ENCODE assay signal across 1 cellular context in genomic region chr10:49762566-49762877, GRCh38.
TF ChIP-seq lines count a peak whose summit lies in the region.

No MANE protein-coding gene starts in this region.

TF ChIP-seq in HepG2, 621 proteins besides CTCF, POLR2A, EP300 and RAD21 (continued from another document and continues in another):
- no peak for TF ChIP-seq HNF1A (IDR thresholded peaks at IDR 0.05; ENCODE audit: low read depth)
- no peak for TF ChIP-seq HNF1A (CRISPR knock-in tag; IDR thresholded peaks at IDR 0.05; ENCODE audit: borderline replicate concordance)
- TF ChIP-seq AGO2 (optimal IDR thresholded peaks at IDR 0.05; ENCODE audit: low read depth, low read length), result no peak
- TF ChIP-seq MBD4 (IDR thresholded peaks at IDR 0.05; ENCODE audit: borderline replicate concordance, low read length), result no peak
- TF ChIP-seq RFX3 (CRISPR knock-in tag; IDR thresholded peaks at IDR 0.05), result no peak
- TF ChIP-seq ZNF646 (CRISPR knock-in tag; IDR thresholded peaks at IDR 0.05), result 0 out of 2 replicates have a peak, but pooled peaks have one; percentile 7
- TF ChIP-seq U2AF2 (IDR thresholded peaks at IDR 0.05; ENCODE audit: low read depth, low read length), result no peak
- TF ChIP-seq, protein P1, sequence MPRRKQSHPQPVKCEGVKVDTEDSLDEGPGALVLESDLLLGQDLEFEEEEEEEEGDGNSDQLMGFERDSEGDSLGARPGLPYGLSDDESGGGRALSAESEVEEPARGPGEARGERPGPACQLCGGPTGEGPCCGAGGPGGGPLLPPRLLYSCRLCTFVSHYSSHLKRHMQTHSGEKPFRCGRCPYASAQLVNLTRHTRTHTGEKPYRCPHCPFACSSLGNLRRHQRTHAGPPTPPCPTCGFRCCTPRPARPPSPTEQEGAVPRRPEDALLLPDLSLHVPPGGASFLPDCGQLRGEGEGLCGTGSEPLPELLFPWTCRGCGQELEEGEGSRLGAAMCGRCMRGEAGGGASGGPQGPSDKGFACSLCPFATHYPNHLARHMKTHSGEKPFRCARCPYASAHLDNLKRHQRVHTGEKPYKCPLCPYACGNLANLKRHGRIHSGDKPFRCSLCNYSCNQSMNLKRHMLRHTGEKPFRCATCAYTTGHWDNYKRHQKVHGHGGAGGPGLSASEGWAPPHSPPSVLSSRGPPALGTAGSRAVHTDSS (CRISPR knock-in tag; conservative IDR thresholded peaks at IDR 0.05), result no peak
- no peak for TF ChIP-seq ZNF276 (CRISPR knock-in tag; IDR thresholded peaks at IDR 0.05; ENCODE audit: low read depth)
- no peak for TF ChIP-seq GLI4 (CRISPR knock-in tag; IDR thresholded peaks at IDR 0.05; ENCODE audit: borderline replicate concordance)
- no peak for TF ChIP-seq NR3C1 (CRISPR knock-in tag; IDR thresholded peaks at IDR 0.05)
- TF ChIP-seq FIP1L1 (IDR thresholded peaks at IDR 0.05; ENCODE audit: borderline replicate concordance, insufficient read depth, low read depth, low read length), result no peak
- TF ChIP-seq ZNF256 (CRISPR knock-in tag; conservative IDR thresholded peaks at IDR 0.05), result no peak
- no peak for TF ChIP-seq LBX2 (CRISPR knock-in tag; IDR thresholded peaks at IDR 0.05; ENCODE audit: borderline replicate concordance)
- TF ChIP-seq NR2C2 (CRISPR knock-in tag; IDR thresholded peaks at IDR 0.05; ENCODE audit: borderline replicate concordance), result no peak
- no peak for TF ChIP-seq FOXK2 (IDR thresholded peaks at IDR 0.05)
- TF ChIP-seq U2AF1 (optimal IDR thresholded peaks at IDR 0.05; ENCODE audit: low read depth, low read length), result no peak
- 0 out of 2 replicates have a peak, but pooled peaks have one; percentile 1 for TF ChIP-seq ZNF296 (CRISPR knock-in tag; conservative IDR thresholded peaks at IDR 0.05)
- no peak; the same call in 1 of the 2 replicates for TF ChIP-seq ZNF841 (CRISPR knock-in tag; IDR thresholded peaks at IDR 0.05; ENCODE audit: borderline replicate concordance)
- TF ChIP-seq GZF1 (CRISPR knock-in tag; IDR thresholded peaks at IDR 0.05), result no peak
- TF ChIP-seq ATF7 (IDR thresholded peaks at IDR 0.05), result no peak
- TF ChIP-seq ATF7 (CRISPR knock-in tag; IDR thresholded peaks at IDR 0.05), result no peak
- TF ChIP-seq ZNF501 (CRISPR knock-in tag; IDR thresholded peaks at IDR 0.05), result 0 out of 2 replicates have a peak, but pooled peaks have one; percentile 3
- no peak for TF ChIP-seq ZMYM4 (CRISPR knock-in tag; IDR thresholded peaks at IDR 0.05)
- TF ChIP-seq ZNF234 (CRISPR knock-in tag; conservative IDR thresholded peaks at IDR 0.05), result 0 out of 2 replicates have a peak, but pooled peaks have one; percentile 16
- TF ChIP-seq MEIS2 (CRISPR knock-in tag; IDR thresholded peaks at IDR 0.05), result no peak
- TF ChIP-seq KMT2B (CRISPR knock-in tag; IDR thresholded peaks at IDR 0.05), result no peak
- TF ChIP-seq EHMT2 (IDR thresholded peaks at IDR 0.05; ENCODE audit: borderline replicate concordance, low read depth, low read length), result peak; percentile 68; the same call in 1 of the 2 replicates
- no peak for TF ChIP-seq DZIP1 (CRISPR knock-in tag; IDR thresholded peaks at IDR 0.05)
- TF ChIP-seq MAZ (IDR thresholded peaks at IDR 0.05; ENCODE audit: borderline replicate concordance, low read depth, low read length), result no peak
- TF ChIP-seq MAZ (CRISPR knock-in tag; IDR thresholded peaks at IDR 0.05; ENCODE audit: low read depth), result no peak
- no peak for TF ChIP-seq ESRRA (CRISPR knock-in tag; IDR thresholded peaks at IDR 0.05; ENCODE audit: low read depth)
- TF ChIP-seq RBFOX2 (IDR thresholded peaks at IDR 0.05; ENCODE audit: low read depth, low read length), result no peak
- no peak for TF ChIP-seq BRCA1 (CRISPR knock-in tag; IDR thresholded peaks at IDR 0.05)
- TF ChIP-seq ZNF569 (CRISPR knock-in tag; IDR thresholded peaks at IDR 0.05; ENCODE audit: borderline replicate concordance), result no peak
- TF ChIP-seq ZBTB33 (CRISPR knock-in tag; IDR thresholded peaks at IDR 0.05), result no peak
- TF ChIP-seq ZNF83 (CRISPR knock-in tag; IDR thresholded peaks at IDR 0.05; ENCODE audit: borderline replicate concordance), result no peak
- TF ChIP-seq ZNF17 (CRISPR knock-in tag; IDR thresholded peaks at IDR 0.05), result peak; percentile 16; the same call in 1 of the 2 replicates
- TF ChIP-seq ZNF547 (CRISPR knock-in tag; IDR thresholded peaks at IDR 0.05), result no peak
- TF ChIP-seq YY1 (IDR thresholded peaks at IDR 0.05; ENCODE audit: insufficient read depth, insufficient replicate concordance, low read depth, low read length), result no peak
- TF ChIP-seq ZNF878 (CRISPR knock-in tag; IDR thresholded peaks at IDR 0.05), result 0 out of 2 replicates have a peak, but pooled peaks have one; percentile 20
- TF ChIP-seq HNF4G (IDR thresholded peaks at IDR 0.05; ENCODE audit: borderline replicate concordance, low read depth, low read length), result no peak
- no peak for TF ChIP-seq HNF4G (CRISPR knock-in tag; IDR thresholded peaks at IDR 0.05; ENCODE audit: borderline replicate concordance, low read depth)
- TF ChIP-seq NRL (CRISPR knock-in tag; IDR thresholded peaks at IDR 0.05; ENCODE audit: borderline replicate concordance), result no peak
- no peak for TF ChIP-seq BRD4 (CRISPR knock-in tag; IDR thresholded peaks at IDR 0.05)
